Comparison of ENCODE assay signal across 9 cellular contexts in the genomic region with DNA sequence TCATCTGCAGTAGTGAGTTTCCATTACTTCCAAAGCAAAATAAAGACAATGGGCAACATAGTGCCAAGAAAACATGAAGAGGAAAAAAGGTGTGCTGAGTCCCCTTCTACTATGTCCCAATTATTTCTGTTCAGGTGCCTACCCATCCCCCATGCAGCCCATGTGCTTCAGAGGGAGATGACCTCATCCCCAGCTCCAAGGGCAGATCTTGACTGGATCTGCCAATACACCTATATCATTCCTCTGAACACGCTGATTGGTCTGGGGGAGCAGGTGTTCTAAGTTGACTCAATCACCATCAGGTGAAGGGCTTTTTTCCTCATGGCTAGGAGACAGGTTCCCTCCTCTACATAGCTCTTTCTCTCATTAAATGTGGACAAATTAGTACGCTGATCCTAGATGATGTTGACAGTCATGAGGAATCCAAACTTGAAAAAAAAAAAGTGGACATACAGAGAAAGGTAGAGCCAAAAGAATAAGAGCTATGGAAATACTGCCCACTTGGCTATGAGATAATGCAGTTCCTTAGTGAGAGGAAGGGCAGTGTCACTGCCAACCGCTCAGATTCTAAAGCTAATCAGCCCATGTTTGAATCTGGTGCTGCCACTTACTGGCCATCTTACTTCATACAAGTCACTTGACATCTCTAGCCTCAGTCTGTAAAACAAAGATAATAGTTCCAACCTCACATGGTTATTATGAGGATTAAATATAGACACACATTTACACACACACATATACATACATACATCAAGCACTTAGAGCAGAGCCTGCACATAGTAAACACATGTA. TPM values are rescaled to one million over a fixed set of nuclear protein-coding genes. Genes with fewer than 3 reads are reported as not detected.
DNase-seq lines count a peak whose midpoint lies in the region; ATAC-seq and TF ChIP-seq lines count a peak whose summit lies in the region.
"Had no signal": no experiment of that assay in that cellular context is flagged by ENCODE, and none has a peak within 500 bp of the region (broad histone marks: within the 10 kb centered on the region; RNA-seq: fewer than 3 reads in every experiment).

No MANE protein-coding gene starts in this region.

- peak; percentile 53 for TF ChIP-seq RAD21 in HCT116 (IDR thresholded peaks at IDR 0.05; ENCODE audit: low read depth)

- POLR2A ChIA-PET in HCT116 (lab: Charles Lee) = no interaction called here
- POLR2A ChIA-PET in PC-3 (lab: Charles Lee; ENCODE audit: unreplicated experiment) = interaction anchor here (0.7 kb wide), 1 partner anchor 634 kb away, joined by 6 read pairs; no protein-coding TSS in a partner anchor

- TF ChIP-seq POLR2A in HCT116 (IDR thresholded peaks at IDR 0.05; ENCODE audit: borderline replicate concordance, extremely low read depth, insufficient read depth, insufficient read length) (no peak), lower leg skin (IDR thresholded peaks at IDR 0.05) (no peak)

- ATAC-seq in HCT116 (peak; percentile 74), PC-3 (peak; percentile 72), GM19397 (IDR thresholded peaks at IDR 0.05; ENCODE audit: unreplicated experiment) (no peak), GM19467 (IDR thresholded peaks at IDR 0.05; ENCODE audit: unreplicated experiment) (no peak), HG02759 (IDR thresholded peaks at IDR 0.05; ENCODE audit: unreplicated experiment) (no peak)

- no peak overlapping the region for H2AFZ ChIP-seq in HCT116 (ENCODE audit: low read depth, low read length, poor library complexity, severe bottlenecking)
- H2AFZ ChIP-seq in PC-3 (ENCODE audit: low read length) = no peak overlapping the region

- H3K4me3 ChIP-seq in HCT116 (replicated peaks in 1 of 2; ENCODE audit: low read depth in 1 of 2, low read length in 2 of 2) = no peak overlapping the region
- H3K4me3 ChIP-seq in PC-3 (ENCODE audit: low read length) = no peak overlapping the region
- H3K4me3 ChIP-seq in lower leg skin (ENCODE audit: low read depth, poor library complexity, severe bottlenecking) = no peak overlapping the region

- BruUV-seq in HCT116 (replicated peaks; lab: Mats Ljungman, UMichigan) (no TSS peak), PC-3 (replicated peaks; lab: Mats Ljungman, UMichigan) (no TSS peak)

- H3K9me3 ChIP-seq in HCT116 (ENCODE audit: control insufficient read depth in 1 of 2, insufficient read depth in 1 of 2, low read depth in 1 of 2, low read length in 2 of 2) = no peaks in the 10 kb centered on the region
- no peaks in the 10 kb centered on the region for H3K9me3 ChIP-seq in PC-3 (ENCODE audit: low read length)

- TF ChIP-seq CTCF in HCT116 (IDR thresholded peaks at IDR 0.05 in 2 of 3, conservative IDR thresholded peaks at IDR 0.05 in 1 of 3; ENCODE audit: borderline replicate concordance in 1 of 3, insufficient read depth in 1 of 3, low read depth in 2 of 3, low read length in 2 of 3) = peak; percentile 9 to 19 (median 10); a peak in 1 of 6 replicates
- peak; percentile 46 for TF ChIP-seq CTCF in PC-3 (conservative IDR thresholded peaks at IDR 0.05; ENCODE audit: low read depth, low read length)
- TF ChIP-seq CTCF in lower leg skin (IDR thresholded peaks at IDR 0.05) = no peak

- H3K4me2 ChIP-seq in HCT116 (ENCODE audit: low read length) (no peak overlapping the region), PC-3 (ENCODE audit: low read length) (no peak overlapping the region)

- no peak overlapping the region for H3K9ac ChIP-seq in HCT116 (ENCODE audit: low read length)
- H3K9ac ChIP-seq in PC-3 (ENCODE audit: low read length) = no peak overlapping the region

- no peak overlapping the region for H3K27ac ChIP-seq in HCT116 (ENCODE audit: low read depth, low read length)
- no peak overlapping the region for H3K27ac ChIP-seq in PC-3 (ENCODE audit: low read length)

- no peaks in the 10 kb centered on the region for H3K9me2 ChIP-seq in HCT116 (ENCODE audit: insufficient read depth)
- H3K9me2 ChIP-seq in PC-3 (replicated peaks; ENCODE audit: low read length) = no peaks in the 10 kb centered on the region

- CTCF ChIA-PET in HCT116 (lab: Charles Lee) (interaction anchor here (0.9 to 2.6 kb wide), 6 partner anchors 14 to 130 kb away, joined by 3 to 9 read pairs (median 3); no protein-coding TSS in a partner anchor), PC-3 (lab: Charles Lee) (interaction anchor here (0.5 to 1.6 kb wide), 4 partner anchors 56 to 115 kb away, joined by 3 to 5 read pairs (median 4); no protein-coding TSS in a partner anchor)

- no peaks in the 10 kb centered on the region for H3F3A ChIP-seq in PC-3 (ENCODE audit: low read length, unreplicated experiment)

- intact Hi-C loops in HCT116 (cut with micrococcal nuclease) = loop anchor here (5.0 kb wide), 1 partner anchor 130 kb away; no protein-coding TSS in a partner anchor
- intact Hi-C loops in PC-3 (cut with micrococcal nuclease) = no loop called here
- intact Hi-C loops in lower leg skin (cut with DNase I; ENCODE audit: low total_unique reads) = no loop called here

- no peaks in the 10 kb centered on the region for H3K4me1 ChIP-seq in HCT116 (ENCODE audit: control insufficient read depth in 1 of 2, insufficient read depth in 2 of 2, low read length in 2 of 2)
- no peaks in the 10 kb centered on the region for H3K4me1 ChIP-seq in PC-3 (ENCODE audit: insufficient read depth, low read length)

- WGBS in lower leg skin, 2 donors = 70 to 79% methylated on average over 3 of the region's 3 CpGs

- H3K36me3 ChIP-seq in HCT116 (ENCODE audit: control insufficient read depth in 1 of 2, insufficient read depth in 2 of 2, low read length in 2 of 2) (peaks cover 0 to 10% of the 10 kb centered on the region in 2 experiments; a peak in 2 of 4 replicates), PC-3 (ENCODE audit: low read depth, low read length) (no peaks in the 10 kb centered on the region)

- H4K20me1 ChIP-seq in HCT116 (ENCODE audit: insufficient read depth) (no peaks in the 10 kb centered on the region), PC-3 (ENCODE audit: low read length) (no peaks in the 10 kb centered on the region)

- H3K79me2 ChIP-seq in HCT116 (ENCODE audit: insufficient read depth, low read length) (no peaks in the 10 kb centered on the region), PC-3 (ENCODE audit: low read length) (no peaks in the 10 kb centered on the region)

- RAD21 ChIA-PET in HCT116 (lab: Charles Lee; ENCODE audit: low non-redundant PET in 1 of 2, low total read pairs in 2 of 2, uncharacterized antibody in 2 of 2, unreplicated experiment in 2 of 2) = no interaction called here

- no peaks in the 10 kb centered on the region for H3K27me3 ChIP-seq in HCT116 (ENCODE audit: insufficient read depth, low read length)
- H3K27me3 ChIP-seq in PC-3 (ENCODE audit: low read length) = no peaks in the 10 kb centered on the region

- DNase-seq in HCT116 (ENCODE audit: low read depth, low spot score) (no peak), PC-3 (peak; percentile 12), fibroblast of the conjunctiva (ENCODE audit: low read depth) (peak; percentile 54), renal cortical epithelial cell (ENCODE audit: low read depth) (peak; percentile 61), lower leg skin (ENCODE audit: low spot score in 2 of 2) (no peak)
- DNase-seq: stimulated activated CD4-positive, alpha-beta T cell treated with anti-CD3 and anti-CD28 coated beads, Interleukin-15, amount 100 ng/mL, for 24 hours had no signal

TF ChIP-seq in HCT116, 20 proteins besides CTCF, POLR2A, EP300 and RAD21 (continues in another document):
- TF ChIP-seq SIN3A (IDR thresholded peaks at IDR 0.05; ENCODE audit: low read depth) (no peak), JUND (IDR thresholded peaks at IDR 0.05) (no peak), EGR1 (IDR thresholded peaks at IDR 0.05; ENCODE audit: low read depth) (no peak), FOSL1 (IDR thresholded peaks at IDR 0.05; ENCODE audit: low read depth) (no peak), YY1 (IDR thresholded peaks at IDR 0.05; ENCODE audit: extremely low read depth, insufficient replicate concordance, low read depth, low read length) (no peak), EZH2phosphoT487 (IDR thresholded peaks at IDR 0.05; ENCODE audit: borderline replicate concordance) (no peak), ELF1 (IDR thresholded peaks at IDR 0.05; ENCODE audit: borderline replicate concordance, low read depth) (no peak), SRF (IDR thresholded peaks at IDR 0.05; ENCODE audit: low read depth) (no peak), POLR2AphosphoS5 (IDR thresholded peaks at IDR 0.05; ENCODE audit: low read depth, low read length) (no peak)
- TF ChIP-seq, protein P1, sequence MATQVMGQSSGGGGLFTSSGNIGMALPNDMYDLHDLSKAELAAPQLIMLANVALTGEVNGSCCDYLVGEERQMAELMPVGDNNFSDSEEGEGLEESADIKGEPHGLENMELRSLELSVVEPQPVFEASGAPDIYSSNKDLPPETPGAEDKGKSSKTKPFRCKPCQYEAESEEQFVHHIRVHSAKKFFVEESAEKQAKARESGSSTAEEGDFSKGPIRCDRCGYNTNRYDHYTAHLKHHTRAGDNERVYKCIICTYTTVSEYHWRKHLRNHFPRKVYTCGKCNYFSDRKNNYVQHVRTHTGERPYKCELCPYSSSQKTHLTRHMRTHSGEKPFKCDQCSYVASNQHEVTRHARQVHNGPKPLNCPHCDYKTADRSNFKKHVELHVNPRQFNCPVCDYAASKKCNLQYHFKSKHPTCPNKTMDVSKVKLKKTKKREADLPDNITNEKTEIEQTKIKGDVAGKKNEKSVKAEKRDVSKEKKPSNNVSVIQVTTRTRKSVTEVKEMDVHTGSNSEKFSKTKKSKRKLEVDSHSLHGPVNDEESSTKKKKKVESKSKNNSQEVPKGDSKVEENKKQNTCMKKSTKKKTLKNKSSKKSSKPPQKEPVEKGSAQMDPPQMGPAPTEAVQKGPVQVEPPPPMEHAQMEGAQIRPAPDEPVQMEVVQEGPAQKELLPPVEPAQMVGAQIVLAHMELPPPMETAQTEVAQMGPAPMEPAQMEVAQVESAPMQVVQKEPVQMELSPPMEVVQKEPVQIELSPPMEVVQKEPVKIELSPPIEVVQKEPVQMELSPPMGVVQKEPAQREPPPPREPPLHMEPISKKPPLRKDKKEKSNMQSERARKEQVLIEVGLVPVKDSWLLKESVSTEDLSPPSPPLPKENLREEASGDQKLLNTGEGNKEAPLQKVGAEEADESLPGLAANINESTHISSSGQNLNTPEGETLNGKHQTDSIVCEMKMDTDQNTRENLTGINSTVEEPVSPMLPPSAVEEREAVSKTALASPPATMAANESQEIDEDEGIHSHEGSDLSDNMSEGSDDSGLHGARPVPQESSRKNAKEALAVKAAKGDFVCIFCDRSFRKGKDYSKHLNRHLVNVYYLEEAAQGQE (IDR thresholded peaks at IDR 0.05; ENCODE audit: low read depth) = no peak

RNA-seq across cellular contexts. Expression of gene PRELID2, which starts 23.1 kb away (rescaled TPM):
- 20.1 TPM for total RNA-seq in HCT116 (2021; ENCODE audit: unreplicated experiment)
- polyA plus RNA-seq in HCT116 (2012) = 9.0 and 12.7 TPM in 2 replicates
- 23.7 and 33.2 TPM in 2 replicates for total RNA-seq in PC-3 (2014; rRNA removed)
- total RNA-seq in renal cortical epithelial cell = 24.8 and 43.1 TPM in 2 replicates
- total RNA-seq in lower leg skin = 1 to 10 TPM; 2.9 to 6.4 (median 4.7) TPM

Comparison
In these comparisons a context has a peak if more than half of its experiments do, and no peak if none do; other contexts are left out.
1. ATAC-seq: peak in HCT116 (single experiment) and PC-3 (single experiment); none in GM19397 (single experiment), GM19467 (single experiment) and HG02759 (single experiment).
2. DNase-seq: peak in PC-3 (single experiment), fibroblast of the conjunctiva (single experiment) and renal cortical epithelial cell (single experiment); none in HCT116 (single experiment) and lower leg skin (0 of 2).
3. CTCF ChIP-seq: peak in HCT116 (3 of 3) and PC-3 (single experiment); none in lower leg skin (0 of 3).